Comparison of ENCODE assay signal across 14 cellular contexts in the genomic region with DNA sequence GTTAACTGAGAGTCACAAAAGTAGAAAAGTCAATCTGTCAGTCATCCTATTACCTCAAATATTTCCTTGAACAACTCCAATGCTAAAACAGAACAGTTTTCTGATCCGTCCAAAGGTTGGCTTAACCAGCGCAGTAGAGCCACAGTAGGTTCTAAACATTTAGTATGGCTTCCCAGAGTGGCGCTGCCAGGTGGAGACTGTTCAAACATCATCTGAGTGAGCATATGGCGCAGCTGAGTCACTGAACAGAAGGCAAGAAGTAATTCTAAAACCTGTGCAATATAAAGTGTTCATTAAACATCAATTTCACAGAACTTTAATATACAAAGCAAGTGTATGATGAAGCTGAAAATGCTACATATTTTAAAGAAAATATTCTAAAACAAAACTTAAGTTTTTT. TPM values are rescaled to one million over a fixed set of nuclear protein-coding genes. Genes with fewer than 3 reads are reported as not detected.
A peak's percentile ranks its signal among the peaks of the same experiment; 100 is the strongest.
DNase-seq lines count a peak whose midpoint lies in the region; ATAC-seq and TF ChIP-seq lines count a peak whose summit lies in the region.
"Had no signal": no experiment of that assay in that cellular context is flagged by ENCODE, and none has a peak within 500 bp of the region (broad histone marks: within the 10 kb centered on the region; RNA-seq: fewer than 3 reads in every experiment).

No MANE protein-coding gene starts in this region.

- H3K4me3 Mint-ChIP-seq in activated naive CD4-positive, alpha-beta T cell treated with anti-CD3 and anti-CD28 coated beads, Interleukin-2, amount 10 ng/mL, durations not matched to agents 7 days and 5 days, result no peak overlapping the region
- H3K4me3 Mint-ChIP-seq in CD14-positive monocyte, result no peak overlapping the region
- H3K4me3 Mint-ChIP-seq: B cell; CD4-positive, alpha-beta memory T cell; HFFc6 had no signal

- no peaks in the 10 kb centered on the region for H3K27me3 ChIP-seq in SJCRH30

- H3K9me3 ChIP-seq in SJCRH30 (replicated peaks), result no peaks in the 10 kb centered on the region

- no peak for ATAC-seq in HG02981 (IDR thresholded peaks at IDR 0.05; ENCODE audit: unreplicated experiment)

- H3K4me1 Mint-ChIP-seq in activated naive CD4-positive, alpha-beta T cell treated with anti-CD3 and anti-CD28 coated beads, Interleukin-2, amount 10 ng/mL, durations not matched to agents 7 days and 5 days, result no peaks in the 10 kb centered on the region
- H3K4me1 Mint-ChIP-seq in CD14-positive monocyte, result no peaks in the 10 kb centered on the region
- H3K4me1 Mint-ChIP-seq: B cell had no signal

- no peak for DNase-seq in activated naive CD4-positive, alpha-beta T cell treated with anti-CD3 and anti-CD28 coated beads, Interleukin-2, amount 10 ng/mL, durations not matched to agents 7 days and 5 days
- no peak for DNase-seq in activated naive CD4-positive, alpha-beta T cell (lab: John Stamatoyannopoulos, UW)
- peak; percentile 46 for DNase-seq in NCI-H2171 treated with DMSO at 0.1 percent for 48 hours (lab: John Stamatoyannopoulos, UW)
- DNase-seq in SJCRH30, result peak; percentile 22 to 23
- no peak for DNase-seq in UCSD-AML1 (lab: John Stamatoyannopoulos, UW; ENCODE audit: unreplicated experiment)
- no peak for DNase-seq in CD14-positive monocyte (ENCODE audit: low spot score)
- DNase-seq: ACHN; C1 segment of cervical spinal cord; CD4-positive, alpha-beta memory T cell; HCEC 1CT; HFFc6 had no signal

- H3K4me1 ChIP-seq in SJCRH30, result no peaks in the 10 kb centered on the region

- peaks cover 4% of the 10 kb centered on the region for H3K9me3 Mint-ChIP-seq in activated naive CD4-positive, alpha-beta T cell treated with anti-CD3 and anti-CD28 coated beads, Interleukin-2, amount 10 ng/mL, durations not matched to agents 7 days and 5 days
- no peaks in the 10 kb centered on the region for H3K9me3 Mint-ChIP-seq in CD14-positive monocyte

- TF ChIP-seq CTCF in CD14-positive monocyte (IDR thresholded peaks at IDR 0.05), result no peak

- no peak overlapping the region for H3K4me3 ChIP-seq in SJCRH30

- intact Hi-C loops in CD14-positive monocyte (cut with micrococcal nuclease), result no loop called here

- CTCF ChIA-PET in activated naive CD4-positive, alpha-beta T cell treated with anti-CD3 and anti-CD28 coated beads, Interleukin-2, amount 10 ng/mL, durations not matched to agents 7 days and 5 days (lab: Charles Lee), result no interaction called here

- H3K36me3 Mint-ChIP-seq in activated naive CD4-positive, alpha-beta T cell treated with anti-CD3 and anti-CD28 coated beads, Interleukin-2, amount 10 ng/mL, durations not matched to agents 7 days and 5 days, result peaks cover 60% of the 10 kb centered on the region
- H3K36me3 Mint-ChIP-seq in CD14-positive monocyte, result peaks cover 45 to 51% of the 10 kb centered on the region in 2 donors

- H3K27ac Mint-ChIP-seq in activated naive CD4-positive, alpha-beta T cell treated with anti-CD3 and anti-CD28 coated beads, Interleukin-2, amount 10 ng/mL, durations not matched to agents 7 days and 5 days, result peak overlapping the region; percentile 67
- no peak overlapping the region for H3K27ac Mint-ChIP-seq in CD14-positive monocyte
- H3K27ac Mint-ChIP-seq: B cell, HFFc6 had no signal

- H3K27ac ChIP-seq in SJCRH30, result no peak overlapping the region
- H3K27ac ChIP-seq: HL-60 had no signal

- H3K27me3 Mint-ChIP-seq in activated naive CD4-positive, alpha-beta T cell treated with anti-CD3 and anti-CD28 coated beads, Interleukin-2, amount 10 ng/mL, durations not matched to agents 7 days and 5 days, result no peaks in the 10 kb centered on the region
- H3K27me3 Mint-ChIP-seq in CD14-positive monocyte (ENCODE audit: low read depth in 3 of 3), result no peaks in the 10 kb centered on the region
- H3K27me3 Mint-ChIP-seq: B cell; CD4-positive, alpha-beta memory T cell had no signal

- H3K36me3 ChIP-seq in SJCRH30, result peaks cover 78% of the 10 kb centered on the region

RNA-seq across cellular contexts. Expression of a gene that starts 19.9 kb away (rescaled TPM):
- 105 and 129 TPM in 2 replicates for total RNA-seq in SJCRH30 (2014; rRNA removed; shearing (Covaris generic))
- 1 to 10 TPM; 1.3 to 5.0 TPM for polyA plus RNA-seq in CD14-positive monocyte

RNA-seq across cellular contexts. Expression of a gene that starts 20.2 kb away (rescaled TPM):
- 42.8 and 46.7 TPM in 2 replicates for total RNA-seq in SJCRH30 (2014; rRNA removed; shearing (Covaris generic))
- 1 to 10 TPM in 1 of 2 donors, under 1 TPM in 1; 0.92 to 1.1 TPM for polyA plus RNA-seq in CD14-positive monocyte

RNA-seq across cellular contexts. Expression of a gene that starts 58.9 kb away (rescaled TPM):
- total RNA-seq in SJCRH30 (2014; rRNA removed; shearing (Covaris generic)), result 0.08 and 0.14 TPM in 2 replicates
- not detected for polyA plus RNA-seq in CD14-positive monocyte
- total RNA-seq: B cell had no signal
- polyA plus RNA-seq: CD4-positive, alpha-beta memory T cell had no signal

Comparison
In these comparisons a context has a peak if more than half of its experiments do, and no peak if none do; other contexts are left out.
1. DNase-seq: peak in NCI-H2171 treated with DMSO at 0.1 percent for 48 hours (single experiment) and SJCRH30 (2 of 2); none in activated naive CD4-positive, alpha-beta T cell treated with anti-CD3 and anti-CD28 coated beads, Interleukin-2, amount 10 ng/mL, durations not matched to agents 7 days and 5 days (single experiment), activated naive CD4-positive, alpha-beta T cell (0 of 4), UCSD-AML1 (single experiment) and CD14-positive monocyte (single experiment).